21 cellular contexts compared by ENCODE assay signal in genomic region chr4:39312821-39313220, GRCh38. TPM values are rescaled to one million over a fixed set of nuclear protein-coding genes. Genes with fewer than 3 reads are reported as not detected.
DNase-seq lines count a peak whose midpoint lies in the region; ATAC-seq and TF ChIP-seq lines count a peak whose summit lies in the region.
"Had no signal": no experiment of that assay in that cellular context is flagged by ENCODE, and none has a peak within 500 bp of the region (broad histone marks: within the 10 kb centered on the region; RNA-seq: fewer than 3 reads in every experiment).

No MANE protein-coding gene starts in this region.

- no peak for TF ChIP-seq POLR2A in ovary (IDR thresholded peaks at IDR 0.05)

- H3K9me3 Mint-ChIP-seq in nephron = no peaks in the 10 kb centered on the region
- H3K9me3 Mint-ChIP-seq: CD4-positive, CD25-positive, alpha-beta regulatory T cell had no signal

- no peak for TF ChIP-seq CTCF in nephron (IDR thresholded peaks at IDR 0.05; ENCODE audit: unreplicated experiment in 3 of 3)
- TF ChIP-seq CTCF in ovary (IDR thresholded peaks at IDR 0.05) = no peak

- H3K27me3 ChIP-seq in right cardiac atrium (ENCODE audit: control insufficient read depth, insufficient read depth) = no peaks in the 10 kb centered on the region
- H3K27me3 ChIP-seq in ovary = no peaks in the 10 kb centered on the region
- H3K27me3 ChIP-seq: BE2C, SJSA1 had no signal

- no peak overlapping the region for H3K4me3 Mint-ChIP-seq in nephron
- H3K4me3 Mint-ChIP-seq: CD4-positive, CD25-positive, alpha-beta regulatory T cell had no signal

- WGBS in right cardiac atrium = 18% methylated on average over 4 of the region's 4 CpGs
- 23 to 33% (median 28%) methylated on average over 4 of the region's 4 CpGs for WGBS in ovary, 3 donors

- intact Hi-C loops in right cardiac atrium (cut with DNase I) (no loop called here), left cardiac atrium (cut with DNase I) (loop anchor here in 1 of 2 donors (10.0 kb wide), 1 partner anchor 132 kb away; no protein-coding TSS in a partner anchor), ovary (cut with DNase I) (no loop called here)

- H3K36me3 Mint-ChIP-seq in nephron (ENCODE audit: low read depth) = peaks cover 45% of the 10 kb centered on the region

- H3K4me3 ChIP-seq in right cardiac atrium (ENCODE audit: low read length) = no peak overlapping the region
- H3K4me3 ChIP-seq in ovary = no peak overlapping the region
- H3K4me3 ChIP-seq: SJSA1 had no signal

- no peak for TF ChIP-seq EP300 in ovary (IDR thresholded peaks at IDR 0.05)

- ATAC-seq in right cardiac atrium (no peak), left cardiac atrium (no peak), HG02840 (IDR thresholded peaks at IDR 0.05; ENCODE audit: low FRiP score, unreplicated experiment) (no peak)
- ATAC-seq: HepG2, Panc1 had no signal

- H3K27me3 Mint-ChIP-seq in nephron (ENCODE audit: low read depth) = no peaks in the 10 kb centered on the region
- H3K27me3 Mint-ChIP-seq: CD4-positive, CD25-positive, alpha-beta regulatory T cell had no signal

- no peaks in the 10 kb centered on the region for H3K36me3 ChIP-seq in ovary

- peaks cover 20% of the 10 kb centered on the region for H3K4me1 Mint-ChIP-seq in nephron

- H3K4me1 ChIP-seq in right cardiac atrium (ENCODE audit: control insufficient read depth, insufficient read depth, low read length) (peaks cover 6% of the 10 kb centered on the region), ovary (ENCODE audit: insufficient read depth) (peaks cover 4% of the 10 kb centered on the region)
- H3K4me1 ChIP-seq: BE2C, Caco-2, SJSA1 had no signal

- H3K27ac ChIP-seq in right cardiac atrium (ENCODE audit: low read length) (peak overlapping the region; percentile 51), ovary (no peak overlapping the region)
- H3K27ac ChIP-seq: SJSA1 had no signal

- H3K9me3 ChIP-seq in right cardiac atrium (ENCODE audit: control insufficient read depth, low read length) (no peaks in the 10 kb centered on the region), ovary (no peaks in the 10 kb centered on the region)
- H3K9me3 ChIP-seq: BE2C, Caco-2, SJSA1 had no signal

- DNase-seq in right cardiac atrium (no peak), left cardiac atrium (no peak), cerebellum (ENCODE audit: low spot score) (peak; percentile 61), AG08395 (ENCODE audit: low spot score) (no peak), ovary (no peak), H4 (ENCODE audit: low spot score) (no peak)
- DNase-seq: BE2C; Caco-2; CD4-positive, CD25-positive, alpha-beta regulatory T cell; GOT3; KBM-7; NCI-H1105; NCI-H1694; NCI-H2107; NCI-H345; NCI-H524 treated with DMSO at 0.1 percent for 48 hours had no signal

- H3K27ac Mint-ChIP-seq in nephron = peak overlapping the region in 2 of 3 experiments; percentile 7 to 35
- H3K27ac Mint-ChIP-seq: CD4-positive, CD25-positive, alpha-beta regulatory T cell had no signal

RNA-seq across cellular contexts. Expression of gene RFC1, which starts 53.3 kb away (rescaled TPM):
- total RNA-seq in right cardiac atrium (10 to 100 TPM; 30.6 to 37.5 (median 33.5) TPM), left cardiac atrium (10 to 100 TPM; 25.8 to 26.3 TPM), cerebellum (45.5 TPM), ovary (10 to 100 TPM; 27.4 to 54.1 (median 42.2) TPM)
- polyA plus RNA-seq in right cardiac atrium (11.2 TPM), ovary (10 to 100 TPM; 27.5 to 44.8 TPM)
- total RNA-seq in H4 (2014; rRNA removed; shearing (Covaris generic)) = 37.7 and 54.4 TPM in 2 replicates
